ENCODE assay signal across 14 cellular contexts in genomic region chr3:160480931-160481330, GRCh38.
"Had no signal": no experiment of that assay in that cellular context is flagged by ENCODE, and none has a peak within 500 bp of the region (broad histone marks: within the 10 kb centered on the region; RNA-seq: fewer than 3 reads in every experiment).

No MANE protein-coding gene starts in this region.

- DNase-seq: activated CD4-positive, alpha-beta memory T cell treated with anti-CD3 and anti-CD28 coated beads for 36 hours; activated CD4-positive, alpha-beta T cell treated with anti-CD3 and anti-CD28 coated beads for 1 hour; activated gamma-delta T cell treated with Interleukin-2 at 50 U/mL for 16 hours; activated T-cell treated with anti-CD3 and anti-CD28 coated beads, Interleukin-2, amount 50 U/mL, for 4 hours; caudate nucleus; colonic mucosa; gastrocnemius medialis; lower lobe of right lung; naive B cell; posterior cingulate gyrus; tibial artery had no signal

- H3K4me3 Mint-ChIP-seq: activated CD4-positive, alpha-beta memory T cell treated with anti-CD3 and anti-CD28 coated beads for 36 hours; activated T-cell treated with anti-CD3 and anti-CD28 coated beads, Interleukin-2, amount 50 U/mL, for 4 hours; naive B cell; stimulated activated effector memory CD8-positive, alpha-beta T cell treated with anti-CD3 and anti-CD28 coated beads, Interleukin-12 subunit alpha, Interleukin-12 subunit beta, amount 100 ng/mL, for 72 hours had no signal

- H3K4me1 ChIP-seq: colonic mucosa, gastrocnemius medialis, lower lobe of right lung, vagina had no signal

- H3K4me3 ChIP-seq: colonic mucosa, gastrocnemius medialis, lower lobe of right lung, smooth muscle cell, tibial artery, vagina had no signal

- H3K27ac Mint-ChIP-seq: activated CD4-positive, alpha-beta memory T cell treated with anti-CD3 and anti-CD28 coated beads for 36 hours; stimulated activated effector memory CD8-positive, alpha-beta T cell treated with anti-CD3 and anti-CD28 coated beads, Interleukin-12 subunit alpha, Interleukin-12 subunit beta, amount 100 ng/mL, for 72 hours had no signal

- ATAC-seq: activated T-cell treated with anti-CD3 and anti-CD28 coated beads, Interleukin-2, amount 50 U/mL, for 4 hours; gastrocnemius medialis; lower lobe of right lung; stimulated activated effector memory CD8-positive, alpha-beta T cell treated with anti-CD3 and anti-CD28 coated beads, Interleukin-12 subunit alpha, Interleukin-12 subunit beta, amount 100 ng/mL, for 72 hours had no signal

- H3K9me3 ChIP-seq: colonic mucosa, gastrocnemius medialis, lower lobe of right lung, tibial artery, vagina had no signal

- H3K27ac ChIP-seq: colonic mucosa, gastrocnemius medialis, lower lobe of right lung, tibial artery, vagina had no signal

- H3K36me3 ChIP-seq: colonic mucosa, gastrocnemius medialis, lower lobe of right lung, tibial artery, vagina had no signal

- H3K9me3 Mint-ChIP-seq: activated CD4-positive, alpha-beta memory T cell treated with anti-CD3 and anti-CD28 coated beads for 36 hours; activated T-cell treated with anti-CD3 and anti-CD28 coated beads, Interleukin-2, amount 50 U/mL, for 4 hours; naive B cell; stimulated activated effector memory CD8-positive, alpha-beta T cell treated with anti-CD3 and anti-CD28 coated beads, Interleukin-12 subunit alpha, Interleukin-12 subunit beta, amount 100 ng/mL, for 72 hours had no signal

- H3K27me3 ChIP-seq: colonic mucosa, gastrocnemius medialis, vagina had no signal

- H3K36me3 Mint-ChIP-seq: activated CD4-positive, alpha-beta memory T cell treated with anti-CD3 and anti-CD28 coated beads for 36 hours; naive B cell; stimulated activated effector memory CD8-positive, alpha-beta T cell treated with anti-CD3 and anti-CD28 coated beads, Interleukin-12 subunit alpha, Interleukin-12 subunit beta, amount 100 ng/mL, for 72 hours had no signal
